ENCODE assay signal across 22 cellular contexts in the genomic region with DNA sequence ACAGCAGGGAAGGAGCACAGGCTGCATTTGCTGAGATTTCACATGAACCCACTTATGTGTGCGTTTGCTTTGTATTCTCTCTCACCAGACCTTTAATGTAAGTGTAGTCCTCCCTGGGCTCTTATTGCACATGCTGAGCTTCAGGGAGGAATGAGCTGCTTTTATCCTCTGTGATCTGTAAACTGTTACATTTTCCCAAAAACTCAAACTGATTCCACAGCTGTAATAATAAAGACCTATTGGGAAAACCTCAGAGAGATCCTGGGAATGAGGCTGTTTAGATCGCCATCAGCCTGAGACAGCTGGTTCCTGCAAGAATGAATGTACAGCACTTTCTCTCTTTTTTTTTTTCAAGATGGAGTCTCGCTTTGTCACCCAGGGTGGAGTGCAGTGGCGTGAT. TPM values are rescaled to one million over a fixed set of nuclear protein-coding genes. Genes with fewer than 3 reads are reported as not detected.
DNase-seq lines count a peak whose midpoint lies in the region; ATAC-seq and TF ChIP-seq lines count a peak whose summit lies in the region.
"Had no signal": no experiment of that assay in that cellular context is flagged by ENCODE, and none has a peak within 500 bp of the region (broad histone marks: within the 10 kb centered on the region; RNA-seq: fewer than 3 reads in every experiment).

No MANE protein-coding gene starts in this region.

- no peaks in the 10 kb centered on the region for H4K20me1 ChIP-seq in PC-3 (ENCODE audit: low read length)

- no peak overlapping the region for H3K9ac ChIP-seq in PC-3 (ENCODE audit: low read length)

- peaks cover 59% of the 10 kb centered on the region for H3K4me1 ChIP-seq in PC-3 (ENCODE audit: insufficient read depth, low read length)

- H3K27ac ChIP-seq in PC-3 (ENCODE audit: low read length) = peak overlapping the region; percentile 96

- no peaks in the 10 kb centered on the region for H3K36me3 Mint-ChIP-seq in osteocyte (ENCODE audit: unreplicated experiment)
- no peaks in the 10 kb centered on the region for H3K36me3 Mint-ChIP-seq in activated CD4-positive, alpha-beta T cell treated with anti-CD3 and anti-CD28 coated beads for 36 hours (ENCODE audit: low read depth)
- H3K36me3 Mint-ChIP-seq: CD8-positive, alpha-beta T cell had no signal

- BruUV-seq in PC-3 (replicated peaks; lab: Mats Ljungman, UMichigan) = no TSS peak

- H3K27ac Mint-ChIP-seq in osteocyte (ENCODE audit: unreplicated experiment) = peak overlapping the region; percentile 47
- no peak overlapping the region for H3K27ac Mint-ChIP-seq in activated CD4-positive, alpha-beta T cell treated with anti-CD3 and anti-CD28 coated beads for 36 hours
- H3K27ac Mint-ChIP-seq: CD8-positive, alpha-beta T cell had no signal

- H3K9me2 ChIP-seq in PC-3 (replicated peaks; ENCODE audit: low read length) = 0 out of 2 replicates have a peak, but pooled peaks cover 3% of the 10 kb centered on the region

- H3K9me3 ChIP-seq in PC-3 (ENCODE audit: low read length) = no peaks in the 10 kb centered on the region
- H3K9me3 ChIP-seq: Caco-2, MG63 had no signal

- H3K27me3 Mint-ChIP-seq in osteocyte (ENCODE audit: unreplicated experiment) = no peaks in the 10 kb centered on the region
- no peaks in the 10 kb centered on the region for H3K27me3 Mint-ChIP-seq in activated CD4-positive, alpha-beta T cell treated with anti-CD3 and anti-CD28 coated beads for 36 hours

- peaks cover 7% of the 10 kb centered on the region for H3F3A ChIP-seq in PC-3 (ENCODE audit: low read length, unreplicated experiment)

- CTCF ChIA-PET in PC-3 (lab: Charles Lee) = no interaction called here
- CTCF ChIA-PET in activated CD4-positive, alpha-beta T cell treated with anti-CD3 and anti-CD28 coated beads for 36 hours (lab: Charles Lee) = interaction anchor here (0.6 kb wide), 1 partner anchor 715 kb away, joined by 4 read pairs; no protein-coding TSS in a partner anchor

- H3K4me3 ChIP-seq in PC-3 (ENCODE audit: low read length) = no peak overlapping the region
- H3K4me3 ChIP-seq in choroid plexus epithelial cell (ENCODE audit: low read depth, low read length) = no peak overlapping the region
- H3K4me3 ChIP-seq: MG63 had no signal

- ATAC-seq in PC-3 (no peak), HG02642 (IDR thresholded peaks at IDR 0.05; ENCODE audit: poor library complexity, unreplicated experiment) (no peak), HG03097 (IDR thresholded peaks at IDR 0.05; ENCODE audit: low FRiP score, unreplicated experiment) (no peak)
- ATAC-seq in activated CD4-positive, alpha-beta T cell treated with anti-CD3 and anti-CD28 coated beads for 36 hours = no peak
- ATAC-seq: CD8-positive, alpha-beta T cell; Right ventricle myocardium inferior had no signal

- peaks cover 4% of the 10 kb centered on the region for H3K9me3 Mint-ChIP-seq in osteocyte (ENCODE audit: unreplicated experiment)
- no peaks in the 10 kb centered on the region for H3K9me3 Mint-ChIP-seq in activated CD4-positive, alpha-beta T cell treated with anti-CD3 and anti-CD28 coated beads for 36 hours (ENCODE audit: low read depth)
- H3K9me3 Mint-ChIP-seq: CD8-positive, alpha-beta T cell had no signal

- DNase-seq in EH (ENCODE audit: low read depth) (peak; percentile 36), PC-3 (no peak), choroid plexus epithelial cell (ENCODE audit: low read depth) (peak; percentile 12), osteocyte (ENCODE audit: extremely low spot score, unreplicated experiment) (no peak), NCI-H526 (lab: John Stamatoyannopoulos, UW) (no peak)
- DNase-seq in activated CD4-positive, alpha-beta T cell treated with anti-CD3 and anti-CD28 coated beads for 36 hours = no peak
- DNase-seq: C1 segment of cervical spinal cord; Caco-2; CD8-positive, alpha-beta T cell; DMS79; HCEC 1CT; KBM-7; MG63; NCI-H1105 treated with DMSO at 0.1 percent for 48 hours; NCI-H146; NCI-H1930; NCI-H2107; NCI-H524; NCI-H774 had no signal

- H2AFZ ChIP-seq in PC-3 (ENCODE audit: low read length) = no peak overlapping the region

- H3K27me3 ChIP-seq in PC-3 (ENCODE audit: low read length) = no peaks in the 10 kb centered on the region
- H3K27me3 ChIP-seq: MG63 had no signal

- H3K4me1 Mint-ChIP-seq in osteocyte (ENCODE audit: unreplicated experiment) = peaks cover 49% of the 10 kb centered on the region
- H3K4me1 Mint-ChIP-seq in activated CD4-positive, alpha-beta T cell treated with anti-CD3 and anti-CD28 coated beads for 36 hours = peaks cover 9% of the 10 kb centered on the region

- H3K79me2 ChIP-seq in PC-3 (ENCODE audit: low read length) = no peaks in the 10 kb centered on the region

- no peak overlapping the region for H3K4me2 ChIP-seq in PC-3 (ENCODE audit: low read length)

- TF ChIP-seq CTCF in PC-3 (conservative IDR thresholded peaks at IDR 0.05; ENCODE audit: low read depth, low read length) (no peak), choroid plexus epithelial cell (conservative IDR thresholded peaks at IDR 0.05; ENCODE audit: low read depth, low read length) (no peak), osteocyte (IDR thresholded peaks at IDR 0.05) (no peak)

- intact Hi-C loops in PC-3 (cut with micrococcal nuclease) = no loop called here
- intact Hi-C loops in activated CD4-positive, alpha-beta T cell treated with anti-CD3 and anti-CD28 coated beads for 36 hours (cut with DNase I, micrococcal nuclease) = no loop called here

- no peak overlapping the region for H3K4me3 Mint-ChIP-seq in osteocyte (ENCODE audit: unreplicated experiment)
- H3K4me3 Mint-ChIP-seq in activated CD4-positive, alpha-beta T cell treated with anti-CD3 and anti-CD28 coated beads for 36 hours = no peak overlapping the region
- H3K4me3 Mint-ChIP-seq: CD8-positive, alpha-beta T cell had no signal

- H3K36me3 ChIP-seq in PC-3 (ENCODE audit: low read depth, low read length) = no peaks in the 10 kb centered on the region
- H3K36me3 ChIP-seq: MG63 had no signal

- POLR2A ChIA-PET in PC-3 (lab: Charles Lee; ENCODE audit: unreplicated experiment) = no interaction called here
- POLR2A ChIA-PET in activated CD4-positive, alpha-beta T cell treated with anti-CD3 and anti-CD28 coated beads for 36 hours (lab: Charles Lee) = no interaction called here

RNA-seq across cellular contexts. Expression of gene ADORA2B, which starts 53.6 kb away (rescaled TPM):
- 118 and 130 TPM in 2 replicates for total RNA-seq in PC-3 (2014; rRNA removed)
- 8.9 TPM in 2 replicates for total RNA-seq in osteocyte
- 1 to 10 TPM; 1.9 to 2.2 TPM for total RNA-seq in activated CD4-positive, alpha-beta T cell treated with anti-CD3 and anti-CD28 coated beads for 36 hours
- total RNA-seq: CD8-positive, alpha-beta T cell had no signal

Comparison
In these comparisons a context has a peak if more than half of its experiments do, and no peak if none do; other contexts are left out.
1. DNase-seq: peak in EH (single experiment) and choroid plexus epithelial cell (single experiment); none in PC-3 (single experiment), osteocyte (single experiment), activated CD4-positive, alpha-beta T cell treated with anti-CD3 and anti-CD28 coated beads for 36 hours (single experiment) and NCI-H526 (0 of 2).
2. RNA of gene ADORA2B, which starts 53.6 kb away (total RNA-seq): 118 to 130 TPM in PC-3; 8.9 TPM in osteocyte and 1.9 to 2.2 TPM in activated CD4-positive, alpha-beta T cell treated with anti-CD3 and anti-CD28 coated beads for 36 hours; every median in the first group is over 10 times any median in the second.